Comparison of ENCODE assay signal across 2 cellular contexts in genomic region chr7:47417122-47417480, GRCh38.
TF ChIP-seq lines count a peak whose summit lies in the region.

No MANE protein-coding gene starts in this region.

TF ChIP-seq in IMR-90, 13 proteins besides CTCF, POLR2A, EP300 and RAD21 (continued from another document):
- no peak for TF ChIP-seq BHLHE40 (IDR thresholded peaks at IDR 0.05; ENCODE audit: low read depth, low read length)
- no peak for TF ChIP-seq CEBPB (IDR thresholded peaks at IDR 0.05; ENCODE audit: low read depth, low read length)
- TF ChIP-seq, protein P1, sequence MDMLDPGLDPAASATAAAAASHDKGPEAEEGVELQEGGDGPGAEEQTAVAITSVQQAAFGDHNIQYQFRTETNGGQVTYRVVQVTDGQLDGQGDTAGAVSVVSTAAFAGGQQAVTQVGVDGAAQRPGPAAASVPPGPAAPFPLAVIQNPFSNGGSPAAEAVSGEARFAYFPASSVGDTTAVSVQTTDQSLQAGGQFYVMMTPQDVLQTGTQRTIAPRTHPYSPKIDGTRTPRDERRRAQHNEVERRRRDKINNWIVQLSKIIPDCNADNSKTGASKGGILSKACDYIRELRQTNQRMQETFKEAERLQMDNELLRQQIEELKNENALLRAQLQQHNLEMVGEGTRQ (IDR thresholded peaks at IDR 0.05; ENCODE audit: low read depth, low read length): no peak
- TF ChIP-seq RFX5 (IDR thresholded peaks at IDR 0.05; ENCODE audit: low read depth, low read length): no peak
- no peak for TF ChIP-seq MAFK (IDR thresholded peaks at IDR 0.05; ENCODE audit: low read depth, low read length)
- TF ChIP-seq, protein P2, sequence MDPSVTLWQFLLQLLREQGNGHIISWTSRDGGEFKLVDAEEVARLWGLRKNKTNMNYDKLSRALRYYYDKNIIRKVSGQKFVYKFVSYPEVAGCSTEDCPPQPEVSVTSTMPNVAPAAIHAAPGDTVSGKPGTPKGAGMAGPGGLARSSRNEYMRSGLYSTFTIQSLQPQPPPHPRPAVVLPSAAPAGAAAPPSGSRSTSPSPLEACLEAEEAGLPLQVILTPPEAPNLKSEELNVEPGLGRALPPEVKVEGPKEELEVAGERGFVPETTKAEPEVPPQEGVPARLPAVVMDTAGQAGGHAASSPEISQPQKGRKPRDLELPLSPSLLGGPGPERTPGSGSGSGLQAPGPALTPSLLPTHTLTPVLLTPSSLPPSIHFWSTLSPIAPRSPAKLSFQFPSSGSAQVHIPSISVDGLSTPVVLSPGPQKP (IDR thresholded peaks at IDR 0.05; ENCODE audit: borderline replicate concordance, low read depth, low read length): no peak
- no peak for TF ChIP-seq NFE2L2 (IDR thresholded peaks at IDR 0.05; ENCODE audit: low read depth, low read length)
- TF ChIP-seq SMC3 (IDR thresholded peaks at IDR 0.05; ENCODE audit: low read depth, low read length): no peak
- no peak for TF ChIP-seq CHD1 (IDR thresholded peaks at IDR 0.05; ENCODE audit: low read depth, low read length)
TF ChIP-seq in IMR-90: peak in this region for 0.

TF ChIP-seq in HepG2, 621 proteins besides CTCF, POLR2A, EP300 and RAD21 (continued from another document):
- TF ChIP-seq, protein P3, sequence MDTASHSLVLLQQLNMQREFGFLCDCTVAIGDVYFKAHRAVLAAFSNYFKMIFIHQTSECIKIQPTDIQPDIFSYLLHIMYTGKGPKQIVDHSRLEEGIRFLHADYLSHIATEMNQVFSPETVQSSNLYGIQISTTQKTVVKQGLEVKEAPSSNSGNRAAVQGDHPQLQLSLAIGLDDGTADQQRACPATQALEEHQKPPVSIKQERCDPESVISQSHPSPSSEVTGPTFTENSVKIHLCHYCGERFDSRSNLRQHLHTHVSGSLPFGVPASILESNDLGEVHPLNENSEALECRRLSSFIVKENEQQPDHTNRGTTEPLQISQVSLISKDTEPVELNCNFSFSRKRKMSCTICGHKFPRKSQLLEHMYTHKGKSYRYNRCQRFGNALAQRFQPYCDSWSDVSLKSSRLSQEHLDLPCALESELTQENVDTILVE (CRISPR knock-in tag; IDR thresholded peaks at IDR 0.05): no peak
